ENCODE assay signal across 22 cellular contexts in genomic region chr18:39840406-39840805, GRCh38.
DNase-seq lines count a peak whose midpoint lies in the region; ATAC-seq and TF ChIP-seq lines count a peak whose summit lies in the region.
"Had no signal": no experiment of that assay in that cellular context is flagged by ENCODE, and none has a peak within 500 bp of the region (broad histone marks: within the 10 kb centered on the region; RNA-seq: fewer than 3 reads in every experiment).

No MANE protein-coding gene starts in this region.

- H3K27me3 Mint-ChIP-seq in nephron (ENCODE audit: low read depth) = no peaks in the 10 kb centered on the region
- peaks cover 13% of the 10 kb centered on the region for H3K27me3 Mint-ChIP-seq in activated CD8-positive, alpha-beta T cell treated with anti-CD3 and anti-CD28 coated beads for 36 hours
- H3K27me3 Mint-ChIP-seq in activated CD8-positive, alpha-beta T cell treated with anti-CD3 and anti-CD28 coated beads, Interleukin-2, amount 10 ng/mL, durations not matched to agents 7 days and 5 days (ENCODE audit: low read depth) = peaks cover 11% of the 10 kb centered on the region
- H3K27me3 Mint-ChIP-seq: activated CD8-positive, alpha-beta memory T cell treated with anti-CD3 and anti-CD28 coated beads, Interleukin-2, amount 10 ng/mL, durations not matched to agents 7 days and 5 days had no signal

- peak overlapping the region in 2 of 3 experiments; percentile 83 to 96 for H3K27ac Mint-ChIP-seq in nephron
- H3K27ac Mint-ChIP-seq in activated CD8-positive, alpha-beta T cell treated with anti-CD3 and anti-CD28 coated beads for 36 hours = no peak overlapping the region
- H3K27ac Mint-ChIP-seq in activated CD8-positive, alpha-beta T cell treated with anti-CD3 and anti-CD28 coated beads, Interleukin-2, amount 10 ng/mL, durations not matched to agents 7 days and 5 days = no peak overlapping the region
- H3K27ac Mint-ChIP-seq: activated CD8-positive, alpha-beta memory T cell treated with anti-CD3 and anti-CD28 coated beads, Interleukin-2, amount 10 ng/mL, durations not matched to agents 7 days and 5 days; naive B cell; WTC11 had no signal

- peak overlapping the region; percentile 89 for H3K27ac ChIP-seq in ACC112 (ENCODE audit: low read depth, low read length)
- H3K27ac ChIP-seq: tibial artery had no signal

- H3K4me1 ChIP-seq in ACC112 (ENCODE audit: control insufficient read depth, insufficient read depth, low read length, unreplicated experiment) = peaks cover 22% of the 10 kb centered on the region

- no peak for ATAC-seq in activated CD8-positive, alpha-beta T cell treated with anti-CD3 and anti-CD28 coated beads for 36 hours
- no peak for ATAC-seq in activated CD8-positive, alpha-beta T cell treated with anti-CD3 and anti-CD28 coated beads, Interleukin-2, amount 10 ng/mL, durations not matched to agents 7 days and 5 days
- ATAC-seq: activated CD8-positive, alpha-beta memory T cell treated with anti-CD3 and anti-CD28 coated beads, Interleukin-2, amount 10 ng/mL, durations not matched to agents 7 days and 5 days; Right ventricle myocardium inferior had no signal

- no peaks in the 10 kb centered on the region for H3K9me3 Mint-ChIP-seq in nephron
- peaks cover 2% of the 10 kb centered on the region for H3K9me3 Mint-ChIP-seq in activated CD8-positive, alpha-beta T cell treated with anti-CD3 and anti-CD28 coated beads for 36 hours
- no peaks in the 10 kb centered on the region for H3K9me3 Mint-ChIP-seq in activated CD8-positive, alpha-beta T cell treated with anti-CD3 and anti-CD28 coated beads, Interleukin-2, amount 10 ng/mL, durations not matched to agents 7 days and 5 days (ENCODE audit: insufficient read depth)
- H3K9me3 Mint-ChIP-seq: WTC11 had no signal

- no peaks in the 10 kb centered on the region for H3K79me2 ChIP-seq in ACC112 (ENCODE audit: control insufficient read depth, insufficient read depth, low read length, unreplicated experiment)

- H2AFZ ChIP-seq in ACC112 (ENCODE audit: low read length, unreplicated experiment) = no peak overlapping the region

- no peak for TF ChIP-seq CTCF in nephron (IDR thresholded peaks at IDR 0.05; ENCODE audit: unreplicated experiment in 3 of 3)
- TF ChIP-seq CTCF in activated CD8-positive, alpha-beta T cell treated with anti-CD3 and anti-CD28 coated beads for 36 hours (IDR thresholded peaks at IDR 0.05) = no peak

- no peaks in the 10 kb centered on the region for H3K36me3 Mint-ChIP-seq in nephron (ENCODE audit: low read depth)
- no peaks in the 10 kb centered on the region for H3K36me3 Mint-ChIP-seq in activated CD8-positive, alpha-beta T cell treated with anti-CD3 and anti-CD28 coated beads for 36 hours (ENCODE audit: low read depth)
- H3K36me3 Mint-ChIP-seq in activated CD8-positive, alpha-beta T cell treated with anti-CD3 and anti-CD28 coated beads, Interleukin-2, amount 10 ng/mL, durations not matched to agents 7 days and 5 days (ENCODE audit: low read depth) = no peaks in the 10 kb centered on the region
- H3K36me3 Mint-ChIP-seq: activated CD8-positive, alpha-beta memory T cell treated with anti-CD3 and anti-CD28 coated beads, Interleukin-2, amount 10 ng/mL, durations not matched to agents 7 days and 5 days; naive B cell; WTC11 had no signal

- peak overlapping the region in 1 of 3 experiments; percentile 92 for H3K4me3 Mint-ChIP-seq in nephron
- H3K4me3 Mint-ChIP-seq in activated CD8-positive, alpha-beta T cell treated with anti-CD3 and anti-CD28 coated beads for 36 hours = no peak overlapping the region
- no peak overlapping the region for H3K4me3 Mint-ChIP-seq in activated CD8-positive, alpha-beta T cell treated with anti-CD3 and anti-CD28 coated beads, Interleukin-2, amount 10 ng/mL, durations not matched to agents 7 days and 5 days
- H3K4me3 Mint-ChIP-seq: activated CD8-positive, alpha-beta memory T cell treated with anti-CD3 and anti-CD28 coated beads, Interleukin-2, amount 10 ng/mL, durations not matched to agents 7 days and 5 days; naive B cell had no signal

- DNase-seq in NCI-H2171 (lab: John Stamatoyannopoulos, UW) = peak; percentile 4
- DNase-seq in dermis blood vessel endothelial cell = peak; percentile 70
- no peak for DNase-seq in activated CD8-positive, alpha-beta T cell treated with anti-CD3 and anti-CD28 coated beads for 36 hours
- DNase-seq in NCI-H510A treated with DMSO at 0.1 percent for 48 hours (lab: John Stamatoyannopoulos, UW) = no peak
- DNase-seq in activated CD8-positive, alpha-beta T cell treated with anti-CD3 and anti-CD28 coated beads, Interleukin-2, amount 10 ng/mL, durations not matched to agents 7 days and 5 days = no peak
- DNase-seq in CD1c-positive myeloid dendritic cell (ENCODE audit: extremely low spot score) = no peak
- DNase-seq: ACHN; activated CD8-positive, alpha-beta memory T cell treated with anti-CD3 and anti-CD28 coated beads, Interleukin-2, amount 10 ng/mL, durations not matched to agents 7 days and 5 days; activated gamma-delta T cell; left ventricle myocardium superior; MG63; naive B cell; NCI-H2081 treated with DMSO at 0.1 percent for 48 hours; NK-92 treated with Interleukin-12 subunit alpha and Interleukin-12 subunit beta, amount 100 ng/mL, for 24 hours; right cardiac atrium; stimulated activated CD4-positive, alpha-beta T cell treated with anti-CD3 and anti-CD28 coated beads, Interleukin-2, amount 100 ng/mL, for 48 hours; stimulated activated CD8-positive, alpha-beta memory T cell treated with anti-CD3 and anti-CD28 coated beads, Interleukin-4, amount 100 ng/mL, for 48 hours; tibial artery had no signal

- CTCF ChIA-PET in activated CD8-positive, alpha-beta T cell treated with anti-CD3 and anti-CD28 coated beads for 36 hours (lab: Charles Lee) = no interaction called here
- CTCF ChIA-PET in activated CD8-positive, alpha-beta T cell treated with anti-CD3 and anti-CD28 coated beads, Interleukin-2, amount 10 ng/mL, durations not matched to agents 7 days and 5 days (lab: Charles Lee) = no interaction called here

- intact Hi-C loops in activated CD8-positive, alpha-beta T cell treated with anti-CD3 and anti-CD28 coated beads for 36 hours (cut with micrococcal nuclease) = no loop called here

- H3K36me3 ChIP-seq in ACC112 (ENCODE audit: insufficient read depth, low read length) = no peaks in the 10 kb centered on the region
- H3K36me3 ChIP-seq: MG63, tibial artery had no signal

- H3K4me3 ChIP-seq in ACC112 (ENCODE audit: low read depth, low read length) = 0 out of 2 replicates have a peak overlapping the region, but pooled peaks have one; percentile 69
- H3K4me3 ChIP-seq: MG63, tibial artery had no signal

- H3K4me1 Mint-ChIP-seq in nephron = peaks cover 56% of the 10 kb centered on the region
- no peaks in the 10 kb centered on the region for H3K4me1 Mint-ChIP-seq in activated CD8-positive, alpha-beta T cell treated with anti-CD3 and anti-CD28 coated beads for 36 hours (ENCODE audit: low read depth)
- no peaks in the 10 kb centered on the region for H3K4me1 Mint-ChIP-seq in activated CD8-positive, alpha-beta T cell treated with anti-CD3 and anti-CD28 coated beads, Interleukin-2, amount 10 ng/mL, durations not matched to agents 7 days and 5 days (ENCODE audit: low read depth)
- H3K4me1 Mint-ChIP-seq: activated CD8-positive, alpha-beta memory T cell treated with anti-CD3 and anti-CD28 coated beads, Interleukin-2, amount 10 ng/mL, durations not matched to agents 7 days and 5 days had no signal

- H3K27me3 ChIP-seq in ACC112 (ENCODE audit: insufficient read depth, low read length) = no peaks in the 10 kb centered on the region

- POLR2A ChIA-PET in activated CD8-positive, alpha-beta T cell treated with anti-CD3 and anti-CD28 coated beads for 36 hours (lab: Charles Lee) = no interaction called here
- POLR2A ChIA-PET in activated CD8-positive, alpha-beta T cell treated with anti-CD3 and anti-CD28 coated beads, Interleukin-2, amount 10 ng/mL, durations not matched to agents 7 days and 5 days (lab: Charles Lee) = no interaction called here

Comparison
In these comparisons a context has a peak if more than half of its experiments do, and no peak if none do; other contexts are left out.
1. DNase-seq: peak in NCI-H2171 (single experiment) and dermis blood vessel endothelial cell (single experiment); none in activated CD8-positive, alpha-beta T cell treated with anti-CD3 and anti-CD28 coated beads for 36 hours (single experiment), NCI-H510A treated with DMSO at 0.1 percent for 48 hours (single experiment), activated CD8-positive, alpha-beta T cell treated with anti-CD3 and anti-CD28 coated beads, Interleukin-2, amount 10 ng/mL, durations not matched to agents 7 days and 5 days (single experiment) and CD1c-positive myeloid dendritic cell (single experiment).
2. H3K27ac Mint-ChIP-seq: peak in nephron (2 of 3); none in activated CD8-positive, alpha-beta T cell treated with anti-CD3 and anti-CD28 coated beads for 36 hours (single experiment) and activated CD8-positive, alpha-beta T cell treated with anti-CD3 and anti-CD28 coated beads, Interleukin-2, amount 10 ng/mL, durations not matched to agents 7 days and 5 days (single experiment).